ENCODE assay signal across 9 cellular contexts in the genomic region with DNA sequence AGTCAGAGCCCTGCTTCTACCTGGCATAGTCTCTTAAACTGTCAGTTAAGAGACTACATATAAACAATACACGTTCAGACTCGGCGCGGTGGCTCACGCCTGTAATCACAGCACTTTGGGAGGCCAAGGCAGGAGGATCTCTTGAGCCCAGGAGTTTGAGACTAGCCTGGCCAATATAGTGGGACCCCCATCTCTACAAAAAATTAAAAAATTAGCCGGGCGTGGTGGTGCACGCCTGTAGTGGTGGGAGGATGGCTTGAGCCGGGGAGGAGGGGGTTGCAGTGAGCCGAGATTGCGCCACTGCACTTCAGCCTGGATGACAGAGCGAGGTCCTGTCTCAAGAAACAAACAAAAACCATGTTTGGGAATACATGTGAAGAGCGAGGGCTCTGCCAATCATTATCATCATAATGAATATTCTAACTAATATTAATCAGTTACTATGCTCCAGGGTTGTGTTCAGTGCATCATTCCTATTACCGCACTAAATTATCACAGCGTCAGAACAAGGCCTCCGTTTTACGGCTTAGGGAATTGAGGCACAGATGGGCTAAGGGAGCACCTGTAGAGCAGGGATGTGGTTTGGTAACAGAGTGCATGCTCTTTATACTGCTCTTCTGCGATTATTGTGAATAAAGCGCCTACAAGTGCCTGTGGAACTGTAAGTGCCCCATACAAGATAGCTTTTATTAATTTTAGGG. TPM values are rescaled to one million over a fixed set of nuclear protein-coding genes. Genes with fewer than 3 reads are reported as not detected.
DNase-seq lines count a peak whose midpoint lies in the region; ATAC-seq, FAIRE-seq and TF ChIP-seq lines count a peak whose summit lies in the region.
"Had no signal": no experiment of that assay in that cellular context is flagged by ENCODE, and none has a peak within 500 bp of the region (broad histone marks: within the 10 kb centered on the region; RNA-seq: fewer than 3 reads in every experiment).

No MANE protein-coding gene starts in this region.

- TF ChIP-seq EP300 in GM12878 (IDR thresholded peaks at IDR 0.05; ENCODE audit: borderline replicate concordance in 1 of 2, control insufficient read depth in 1 of 2, low read depth in 2 of 2, low read length in 2 of 2): no peak

- intact Hi-C loops in GM12878 (cut with micrococcal nuclease; ENCODE audit: unreplicated experiment): loop anchor here (5.0 kb wide), 2 partner anchors 78 to 627 kb away; partner anchors contain the start of genes NISCH and PRKCD

- no peak overlapping the region for H3K4me3 ChIP-seq in GM12878

- RAD21 ChIA-PET in GM12878 (lab: Charles Lee; ENCODE audit: unreplicated experiment): interaction anchor here (0.6 to 1.2 kb wide), 7 partner anchors 9 to 150 kb away, joined by 3 to 10 read pairs (median 3); partner anchors contain the start of genes GNL3 and PBRM1

- H2AFZ ChIP-seq in GM12878 (ENCODE audit: control insufficient read depth, low read depth, low read length): peak overlapping the region; percentile 84

- SMC1A ChIA-PET in GM12878 (lab: Charles Lee; ENCODE audit: uncharacterized antibody, unreplicated experiment): interaction anchor here (0.5 kb wide), 1 partner anchor 21 kb away, joined by 3 read pairs; no protein-coding TSS in a partner anchor

- no peak overlapping the region for H3K9ac ChIP-seq in GM12878 (ENCODE audit: control insufficient read depth, insufficient read depth, low read length)

- WGBS in GM12878 (ENCODE audit: insufficient coverage, insufficient replicate concordance, low lambda C conversion rate, missing lambda C conversion rate): 87% methylated on average over 19 of the region's 19 CpGs

- POLR2A ChIA-PET in GM12878 (lab: Charles Lee): interaction anchor here (0.6 to 1.7 kb wide), 10 partner anchors 9 to 1061 kb away, joined by 3 to 7 read pairs (median 3); partner anchors contain the start of genes GNL3, PBRM1 and SFMBT1

- H3K4me1 ChIP-seq in GM12878 (ENCODE audit: control insufficient read depth, insufficient read depth, low read length): peaks cover 15% of the 10 kb centered on the region

- peak overlapping the region; percentile 82 for H3K4me2 ChIP-seq in GM12878 (ENCODE audit: control insufficient read depth, insufficient read depth)

- in situ Hi-C loops in GM12878 (cut with MboI): no loop called here

- H3K9me3 ChIP-seq in GM12878 (replicated peaks; ENCODE audit: control insufficient read depth, insufficient read depth, low read length): no peaks in the 10 kb centered on the region

- H3K79me2 ChIP-seq in GM12878 (ENCODE audit: control insufficient read depth, insufficient read depth, low read length): peaks cover 64% of the 10 kb centered on the region

- BruUV-seq in GM12878 (replicated peaks; lab: Mats Ljungman, UMichigan): no TSS peak

- ATAC-seq in stimulated activated naive CD8-positive, alpha-beta T cell treated with anti-CD3 and anti-CD28 coated beads, Interleukin-15, Interleukin-2, amounts not matched to agents 100 U/mL and 50 U/mL, for 24 hours: no peak
- ATAC-seq in GM12878: no peak
- ATAC-seq in omental fat pad (ENCODE audit: low FRiP score): no peak

- DNase-seq in stimulated activated naive CD8-positive, alpha-beta T cell treated with anti-CD3 and anti-CD28 coated beads, Interleukin-15, Interleukin-2, amounts not matched to agents 100 U/mL and 50 U/mL, for 24 hours: no peak
- DNase-seq in GM12878 (ENCODE audit: low read depth, low spot score): no peak
- DNase-seq in mesothelial cell of epicardium (ENCODE audit: low spot score in 2 of 2, unreplicated experiment in 2 of 2): peak in 1 of 2 experiments; percentile 31
- no peak for DNase-seq in omental fat pad (ENCODE audit: low spot score)
- DNase-seq in AG08396 (ENCODE audit: low spot score): no peak
- no peak for DNase-seq in SHP77 treated with DMSO at 0.1 percent for 48 hours (lab: John Stamatoyannopoulos, UW)
- DNase-seq in SKM-1 treated with dmso at 0.1 percent for 144 hours (lab: John Stamatoyannopoulos, UW; ENCODE audit: unreplicated experiment): no peak

- TF ChIP-seq CTCF in GM12878 (IDR thresholded peaks at IDR 0.05 in 2 of 3, conservative IDR thresholded peaks at IDR 0.05 in 1 of 3; ENCODE audit: control insufficient read depth in 2 of 3, extremely low read depth in 1 of 3, insufficient read depth in 1 of 3, low read depth in 3 of 3, low read length in 3 of 3) (no peak), mesothelial cell of epicardium (IDR thresholded peaks at IDR 0.05; ENCODE audit: unreplicated experiment) (no peak), omental fat pad (IDR thresholded peaks at IDR 0.05) (no peak)

- no peaks in the 10 kb centered on the region for H3K27me3 ChIP-seq in GM12878 (replicated peaks in 1 of 2; ENCODE audit: control insufficient read depth in 2 of 2, insufficient read depth in 2 of 2, low read length in 1 of 2)

- H3K36me3 Mint-ChIP-seq in stimulated activated naive CD8-positive, alpha-beta T cell treated with anti-CD3 and anti-CD28 coated beads, Interleukin-15, Interleukin-2, amounts not matched to agents 100 ng/mL and 50 ng/mL, for 24 hours (ENCODE audit: low read depth): peaks cover 35% of the 10 kb centered on the region
- H3K36me3 Mint-ChIP-seq in mesothelial cell of epicardium: no peaks in the 10 kb centered on the region

- H3K4me3 Mint-ChIP-seq in stimulated activated naive CD8-positive, alpha-beta T cell treated with anti-CD3 and anti-CD28 coated beads, Interleukin-15, Interleukin-2, amounts not matched to agents 100 ng/mL and 50 ng/mL, for 24 hours: peak overlapping the region; percentile 79
- H3K4me3 Mint-ChIP-seq in mesothelial cell of epicardium: peak overlapping the region; percentile 96

- H3K9me3 Mint-ChIP-seq in stimulated activated naive CD8-positive, alpha-beta T cell treated with anti-CD3 and anti-CD28 coated beads, Interleukin-15, Interleukin-2, amounts not matched to agents 100 ng/mL and 50 ng/mL, for 24 hours: no peaks in the 10 kb centered on the region
- H3K9me3 Mint-ChIP-seq in mesothelial cell of epicardium: no peaks in the 10 kb centered on the region

- H3K27me3 Mint-ChIP-seq in stimulated activated naive CD8-positive, alpha-beta T cell treated with anti-CD3 and anti-CD28 coated beads, Interleukin-15, Interleukin-2, amounts not matched to agents 100 ng/mL and 50 ng/mL, for 24 hours: no peaks in the 10 kb centered on the region
- no peaks in the 10 kb centered on the region for H3K27me3 Mint-ChIP-seq in mesothelial cell of epicardium (ENCODE audit: low read depth)

- H4K20me1 ChIP-seq in GM12878 (ENCODE audit: control insufficient read depth, insufficient read depth): no peaks in the 10 kb centered on the region

- no peak for TF ChIP-seq RAD21 in GM12878 (IDR thresholded peaks at IDR 0.05; ENCODE audit: insufficient read depth, low read depth, low read length)

- H3K36me3 ChIP-seq in GM12878 (ENCODE audit: control insufficient read depth in 2 of 2, insufficient read depth in 2 of 2, low read length in 1 of 2): peaks cover 0 to 7% of the 10 kb centered on the region in 2 experiments; a peak in 1 of 4 replicates

- H3K27ac ChIP-seq in GM12878 (ENCODE audit: control insufficient read depth, insufficient read depth): no peak overlapping the region

- no peak for TF ChIP-seq POLR2A in GM12878 (IDR thresholded peaks at IDR 0.05; ENCODE audit: low read depth, low read length)

- peaks cover 44% of the 10 kb centered on the region for H3K4me1 Mint-ChIP-seq in stimulated activated naive CD8-positive, alpha-beta T cell treated with anti-CD3 and anti-CD28 coated beads, Interleukin-15, Interleukin-2, amounts not matched to agents 100 ng/mL and 50 ng/mL, for 24 hours (ENCODE audit: low read depth)
- peaks cover 53% of the 10 kb centered on the region for H3K4me1 Mint-ChIP-seq in mesothelial cell of epicardium

- H3K27ac Mint-ChIP-seq in stimulated activated naive CD8-positive, alpha-beta T cell treated with anti-CD3 and anti-CD28 coated beads, Interleukin-15, Interleukin-2, amounts not matched to agents 100 ng/mL and 50 ng/mL, for 24 hours: no peak overlapping the region
- H3K27ac Mint-ChIP-seq in mesothelial cell of epicardium: peak overlapping the region; percentile 98

- FAIRE-seq in GM12878 (lab: Jason Lieb, UNC): no peak

- CTCF ChIA-PET in GM12878 (lab: Yijun Ruan, JAX): interaction anchor here (1.7 kb wide), 1 partner anchor 77 kb away, joined by 4 read pairs; no protein-coding TSS in a partner anchor

RNA-seq across cellular contexts. Expression of gene UQCC5, which starts 0.8 kb away (rescaled TPM):
- total RNA-seq in GM12878 (2013; cell fraction: nucleolus; rRNA removed): 13.7 and 16.2 TPM in 2 replicates
- total RNA-seq in GM12878 (2014; rRNA removed) (11.8 and 20.8 TPM in 2 replicates), GM12878 (2014; rRNA removed; fragmentation: Illumina TruSeq; extraction: Trizol) (20.6 and 28.0 TPM in 2 replicates), GM12878 (2021) (26.2 and 27.0 TPM in 2 replicates), mesothelial cell of epicardium (12.7 to 13.0 TPM (median 12.9 TPM) in 3 replicates), omental fat pad (10 to 100 TPM in 2 of 4 donors, 1 to 10 TPM in 2; 3.2 to 27.9 (median 13.8) TPM)
- polyA plus RNA-seq in GM12878 (2011; ENCODE audit: low read depth): 0.71 TPM
- polyA plus RNA-seq in GM12878 (2011; rRNA removed) (13.5 and 15.1 TPM in 2 replicates), GM12878 (2014; fragmentation: Illumina TruSeq; extraction: Trizol) (4.0 and 18.3 TPM in 2 replicates), GM12878 (2014; fragmentation: Nextera tagmentation; extraction: Ambion mirVana) (10 to 100 TPM; 38.4 to 56.8 TPM), GM12878 (2014; rRNA removed) (28.1 and 38.5 TPM in 2 replicates), GM12878 (2016; fragmentation: Nextera tagmentation; extraction: Ambion mirVana) (10 to 100 TPM; 69.1 to 84.8 TPM)
- polyA plus RNA-seq in GM12878 (2011; cell fraction: cytosol; rRNA removed): 5.5 and 37.3 TPM in 2 replicates
- polyA plus RNA-seq in GM12878 (2011; cell fraction: nucleus; rRNA removed): 18.7 and 21.9 TPM in 2 replicates
- polyA plus RNA-seq in GM12878 (2012): 32.2 and 72.8 TPM in 2 replicates
- 8.0 and 8.6 TPM in 2 replicates for polyA minus RNA-seq in GM12878 (2011; rRNA and poly(A)+ RNA removed)
- 1.5 and 4.3 TPM in 2 replicates for polyA minus RNA-seq in GM12878 (2011; cell fraction: cytosol; rRNA and poly(A)+ RNA removed)
- polyA minus RNA-seq in GM12878 (2011; cell fraction: nucleus; rRNA and poly(A)+ RNA removed): 9.8 and 12.5 TPM in 2 replicates

RNA-seq across cellular contexts. Expression of gene NT5DC2, which starts 1.9 kb away (rescaled TPM):
- total RNA-seq in GM12878 (2013; cell fraction: nucleolus; rRNA removed): 28.6 and 34.5 TPM in 2 replicates
- 79.6 and 107 TPM in 2 replicates for total RNA-seq in GM12878 (2014; rRNA removed)
- total RNA-seq in GM12878 (2014; rRNA removed; fragmentation: Illumina TruSeq; extraction: Trizol): 48.6 and 58.3 TPM in 2 replicates
- 122 and 135 TPM in 2 replicates for total RNA-seq in GM12878 (2021)
- 35.3 TPM for polyA plus RNA-seq in GM12878 (2011; ENCODE audit: low read depth)
- 43.2 and 75.3 TPM in 2 replicates for polyA plus RNA-seq in GM12878 (2011; rRNA removed)
- 68.9 and 95.2 TPM in 2 replicates for polyA plus RNA-seq in GM12878 (2011; cell fraction: cytosol; rRNA removed)
- 199 and 214 TPM in 2 replicates for polyA plus RNA-seq in GM12878 (2011; cell fraction: nucleus; rRNA removed)
- 80.0 and 87.5 TPM in 2 replicates for polyA plus RNA-seq in GM12878 (2012)
- 77.0 and 80.3 TPM in 2 replicates for polyA plus RNA-seq in GM12878 (2014; fragmentation: Illumina TruSeq; extraction: Trizol)
- polyA plus RNA-seq in GM12878 (2014; fragmentation: Nextera tagmentation; extraction: Ambion mirVana): 10 to 100 TPM; 21.6 to 34.8 TPM
- 130 and 144 TPM in 2 replicates for polyA plus RNA-seq in GM12878 (2014; rRNA removed)
- 10 to 100 TPM; 32.1 to 51.0 TPM for polyA plus RNA-seq in GM12878 (2016; fragmentation: Nextera tagmentation; extraction: Ambion mirVana)
- 53.0 and 67.6 TPM in 2 replicates for polyA minus RNA-seq in GM12878 (2011; rRNA and poly(A)+ RNA removed)
- 23.5 and 26.6 TPM in 2 replicates for polyA minus RNA-seq in GM12878 (2011; cell fraction: cytosol; rRNA and poly(A)+ RNA removed)
- polyA minus RNA-seq in GM12878 (2011; cell fraction: nucleus; rRNA and poly(A)+ RNA removed): 30.9 and 54.3 TPM in 2 replicates
- total RNA-seq in mesothelial cell of epicardium: 256 to 266 TPM (median 266 TPM) in 3 replicates
- total RNA-seq in omental fat pad: 10 to 100 TPM; 18.3 to 50.3 (median 39.5) TPM

RNA-seq across cellular contexts. Expression of gene STAB1, which starts 40.4 kb away (rescaled TPM):
- 0.22 and 0.23 TPM in 2 replicates for total RNA-seq in GM12878 (2013; cell fraction: nucleolus; rRNA removed)
- not detected in 2 replicates for total RNA-seq in GM12878 (2014; rRNA removed)
- total RNA-seq in GM12878 (2014; rRNA removed; fragmentation: Illumina TruSeq; extraction: Trizol): not detected in 2 replicates
- 0.35 and 0.46 TPM in 2 replicates for total RNA-seq in GM12878 (2021)
- polyA plus RNA-seq in GM12878 (2011; ENCODE audit: low read depth): not detected
- polyA plus RNA-seq in GM12878 (2011; rRNA removed): not detected in 2 replicates
- polyA plus RNA-seq in GM12878 (2011; cell fraction: cytosol; rRNA removed): 0.02 TPM in 1 of 2 replicates, not detected in the other
- polyA plus RNA-seq in GM12878 (2011; cell fraction: nucleus; rRNA removed): 0.13 and 0.42 TPM in 2 replicates
- 0.11 TPM in 1 of 2 replicates, not detected in the other for polyA plus RNA-seq in GM12878 (2012)
- polyA plus RNA-seq in GM12878 (2014; fragmentation: Illumina TruSeq; extraction: Trizol): not detected in 2 replicates
- not detected for polyA plus RNA-seq in GM12878 (2014; fragmentation: Nextera tagmentation; extraction: Ambion mirVana)
- not detected in 2 replicates for polyA plus RNA-seq in GM12878 (2014; rRNA removed)
- not detected for polyA plus RNA-seq in GM12878 (2016; fragmentation: Nextera tagmentation; extraction: Ambion mirVana)
- 0.15 TPM in 1 of 2 replicates, not detected in the other for polyA minus RNA-seq in GM12878 (2011; rRNA and poly(A)+ RNA removed)
- polyA minus RNA-seq in GM12878 (2011; cell fraction: cytosol; rRNA and poly(A)+ RNA removed): not detected in 2 replicates
- 0.10 TPM in 1 of 2 replicates, not detected in the other for polyA minus RNA-seq in GM12878 (2011; cell fraction: nucleus; rRNA and poly(A)+ RNA removed)
- total RNA-seq in mesothelial cell of epicardium: 0.29 to 0.71 TPM (median 0.66 TPM) in 3 replicates
- 100 to 1,000 TPM; 231 to 610 (median 304) TPM for total RNA-seq in omental fat pad
- total RNA-seq: SK-MEL-5 had no signal

Comparison
In these comparisons a context has a peak if more than half of its experiments do, and no peak if none do; other contexts are left out.
1. RNA of gene STAB1, which starts 40.4 kb away (total RNA-seq): 231 to 610 TPM in omental fat pad; 0.29 to 0.71 TPM in mesothelial cell of epicardium and 0.22 to 0.46 TPM in GM12878; every median in the first group is over 100 times any median in the second.